8 cellular contexts compared by ENCODE assay signal in genomic region chrX:136497556-136498048, GRCh38. TPM values are rescaled to one million over a fixed set of nuclear protein-coding genes. Genes with fewer than 3 reads are reported as not detected.
A peak's percentile ranks its signal among the peaks of the same experiment; 100 is the strongest.
DNase-seq lines count a peak whose midpoint lies in the region; ATAC-seq, FAIRE-seq and TF ChIP-seq lines count a peak whose summit lies in the region.

Gene HTATSF1 (plus strand): TSS chrX:136497592. CDS start chrX:136497685, 93 bp downstream.

- DNase-seq in CMK (ENCODE audit: low read depth) = peak; percentile 7
- peak; percentile 60 for DNase-seq in kidney
- DNase-seq in stomach = peak; percentile 30
- no peak for DNase-seq in RPMI8226

- H3K27me3 Mint-ChIP-seq in brain = peaks cover 6% of the 10 kb centered on the region

- no peak for TF ChIP-seq CTCF in KMS-11 (conservative IDR thresholded peaks at IDR 0.05; ENCODE audit: low read depth, low read length)
- no peak for TF ChIP-seq CTCF in brain (conservative IDR thresholded peaks at IDR 0.05)
- TF ChIP-seq CTCF in kidney (IDR thresholded peaks at IDR 0.05; ENCODE audit: borderline replicate concordance, extremely low read depth, insufficient read depth) = no peak
- TF ChIP-seq CTCF in stomach (IDR thresholded peaks at IDR 0.05) = no peak

- no peak for TF ChIP-seq EP300 in stomach (IDR thresholded peaks at IDR 0.05)

- H3K27ac Mint-ChIP-seq in brain = peak within 1 kb of the TSS; percentile 98 to 99 (median 98)

- H3K4me1 ChIP-seq in KMS-11 (ENCODE audit: low read depth, poor library complexity, severe bottlenecking) (peaks cover 22% of the 10 kb centered on the region), kidney (ENCODE audit: control insufficient read depth in 1 of 2, insufficient read depth in 1 of 2, low read depth in 1 of 2, low read length in 2 of 2) (no peaks in the 10 kb centered on the region), stomach (peaks cover 0 to 12% (median 6%) of the 10 kb centered on the region in 4 donors)

- peak within 1 kb of the TSS; percentile 97 for H3K4me2 ChIP-seq in KMS-11

- peaks cover 13% of the 10 kb centered on the region for H3K4me1 Mint-ChIP-seq in brain

- H3K27ac ChIP-seq in KMS-11 = peak within 1 kb of the TSS; percentile 86
- peak within 1 kb of the TSS; percentile 87 to 89 for H3K27ac ChIP-seq in kidney (ENCODE audit: low read depth in 2 of 2, low read length in 2 of 2)
- peak within 1 kb of the TSS; percentile 95 to 98 (median 96) for H3K27ac ChIP-seq in stomach

- H3K36me3 ChIP-seq in KMS-11 (ENCODE audit: insufficient read depth) = no peaks in the 10 kb centered on the region
- H3K36me3 ChIP-seq in kidney (ENCODE audit: control insufficient read depth in 1 of 2, insufficient read depth in 2 of 2, low read length in 2 of 2) = peaks cover 0 to 14% of the 10 kb centered on the region in 2 donors
- H3K36me3 ChIP-seq in stomach = peaks cover 0 to 25% (median 23%) of the 10 kb centered on the region in 4 donors

- no peaks in the 10 kb centered on the region for H3K36me3 Mint-ChIP-seq in brain

- peak within 1 kb of the TSS; percentile 76 for H3K9ac ChIP-seq in KMS-11
- peak within 1 kb of the TSS; percentile 80 to 85 for H3K9ac ChIP-seq in kidney (ENCODE audit: low read length in 2 of 2)

- ATAC-seq in GM21360 (IDR thresholded peaks at IDR 0.05; ENCODE audit: unreplicated experiment) (peak; percentile 21), HG03196 (IDR thresholded peaks at IDR 0.05; ENCODE audit: unreplicated experiment) (no peak)

- peaks cover 24% of the 10 kb centered on the region for H3K79me2 ChIP-seq in KMS-11 (ENCODE audit: insufficient read depth, low read depth)

- H2AFZ ChIP-seq in KMS-11 (ENCODE audit: low read depth) = peak within 1 kb of the TSS; percentile 87

- H3K4me3 ChIP-seq in KMS-11 (IDR thresholded peaks at IDR 0.05; ENCODE audit: insufficient read depth, low read depth, low read length) = no peak within 1 kb of the TSS
- peak within 1 kb of the TSS; percentile 90 to 91 for H3K4me3 ChIP-seq in kidney (ENCODE audit: low read length in 2 of 2)
- peak within 1 kb of the TSS; percentile 56 to 74 (median 64) for H3K4me3 ChIP-seq in stomach

- WGBS in stomach, 5 donors = 0 to 40% (median 4%) methylated on average over 6 to 35 of the region's 35 CpGs

- H3K27me3 ChIP-seq in KMS-11 (ENCODE audit: insufficient read depth, low read depth) = no peaks in the 10 kb centered on the region
- peaks cover 0 to 4% (median 0%) of the 10 kb centered on the region in 3 donors for H3K27me3 ChIP-seq in stomach

- no peaks in the 10 kb centered on the region for H3K9me3 ChIP-seq in kidney (ENCODE audit: control insufficient read depth in 1 of 2, low read length in 2 of 2)
- H3K9me3 ChIP-seq in stomach = peaks cover 0 to 3% (median 0%) of the 10 kb centered on the region in 4 donors

- H4K20me1 ChIP-seq in KMS-11 (ENCODE audit: insufficient read depth) = no peaks in the 10 kb centered on the region

- intact Hi-C loops in kidney (cut with DNase I) (no loop called here), stomach (cut with DNase I; ENCODE audit: low total_unique reads) (no loop called here)

- TF ChIP-seq POLR2A in stomach (IDR thresholded peaks at IDR 0.05) = no peak

- no peak for FAIRE-seq in kidney (lab: Jason Lieb, UNC)

- peak within 1 kb of the TSS; percentile 92 to 98 (median 97) for H3K4me3 Mint-ChIP-seq in brain

- H3K9me3 Mint-ChIP-seq in brain = peaks cover 0 to 6% (median 0%) of the 10 kb centered on the region in 5 experiments

RNA-seq across cellular contexts. Expression of gene HTATSF1, which starts in this region (rescaled TPM):
- polyA plus RNA-seq in brain (ENCODE audit: insufficient read depth, low read depth, low replicate concordance) = 63.3 TPM
- 36.8 TPM for total RNA-seq in kidney
- polyA plus RNA-seq in kidney (ENCODE audit: insufficient read depth, low read depth, low replicate concordance) = 44.0 TPM
- total RNA-seq in stomach = 10 to 100 TPM; 18.3 to 77.0 (median 54.8) TPM
- polyA plus RNA-seq in stomach = 10 to 100 TPM; 20.3 to 36.8 (median 35.3) TPM
